Comparison of ENCODE assay signal across 10 cellular contexts in genomic region chr5:82387041-82387818, GRCh38.
DNase-seq lines count a peak whose midpoint lies in the region; ATAC-seq and TF ChIP-seq lines count a peak whose summit lies in the region.
"Had no signal": no experiment of that assay in that cellular context is flagged by ENCODE, and none has a peak within 500 bp of the region (broad histone marks: within the 10 kb centered on the region; RNA-seq: fewer than 3 reads in every experiment).

No MANE protein-coding gene starts in this region.

- TF ChIP-seq CTCF in BE2C (IDR thresholded peaks at IDR 0.05; ENCODE audit: low read depth, low read length): no peak
- TF ChIP-seq CTCF in WTC11 (IDR thresholded peaks at IDR 0.05): no peak

- H3K36me3 ChIP-seq in BE2C: no peaks in the 10 kb centered on the region

- H3K4me1 ChIP-seq in BE2C: peaks cover 29% of the 10 kb centered on the region

- no peak overlapping the region for H3K4me3 Mint-ChIP-seq in WTC11
- H3K4me3 Mint-ChIP-seq in activated T-helper 2 cell treated with anti-CD3 and anti-CD28 coated beads, Interferon-gamma antibody, Interleukin-2, Interleukin-4, amounts not matched to agents 10 μg/mL and 5 μg/mL and 100 μg/mL, durations not matched to agents 14 hours and 24 hours and 36 hours (ENCODE audit: low read depth): no peak overlapping the region
- H3K4me3 Mint-ChIP-seq: activated T-helper 1 cell treated with anti-CD3 and anti-CD28 coated beads, Interleukin-12 subunit alpha, Interleukin-12 subunit beta, Interleukin-2, Interleukin-4 antibody, amounts not matched to agents 30 ng/mL and 10 ng/mL and 1 ng/mL, durations not matched to agents 14 hours and 24 hours and 36 hours; CD4-positive, CD25-positive, alpha-beta regulatory T cell had no signal

- H3K27me3 ChIP-seq in BE2C: no peaks in the 10 kb centered on the region

- POLR2A ChIA-PET in WTC11 (lab: Charles Lee): no interaction called here

- H3K9me3 Mint-ChIP-seq in WTC11: no peaks in the 10 kb centered on the region
- H3K9me3 Mint-ChIP-seq in activated T-helper 2 cell treated with anti-CD3 and anti-CD28 coated beads, Interferon-gamma antibody, Interleukin-2, Interleukin-4, amounts not matched to agents 10 μg/mL and 5 μg/mL and 100 μg/mL, durations not matched to agents 14 hours and 24 hours and 36 hours: no peaks in the 10 kb centered on the region

- H3K36me3 Mint-ChIP-seq in WTC11: no peaks in the 10 kb centered on the region
- peaks cover 2% of the 10 kb centered on the region for H3K36me3 Mint-ChIP-seq in activated T-helper 2 cell treated with anti-CD3 and anti-CD28 coated beads, Interferon-gamma antibody, Interleukin-2, Interleukin-4, amounts not matched to agents 10 μg/mL and 5 μg/mL and 100 μg/mL, durations not matched to agents 14 hours and 24 hours and 36 hours (ENCODE audit: low read depth)
- H3K36me3 Mint-ChIP-seq: CD4-positive, CD25-positive, alpha-beta regulatory T cell had no signal

- DNase-seq in BE2C (peak; percentile 46), LoVo (ENCODE audit: low spot score) (peak; percentile 84), WTC11 (ENCODE audit: low spot score) (no peak), left kidney (ENCODE audit: low read depth, low spot score) (peak; percentile 66), middle frontal gyrus (ENCODE audit: extremely low spot score, low spot score) (no peak)
- no peak for DNase-seq in activated T-helper 2 cell treated with anti-CD3 and anti-CD28 coated beads, Interferon-gamma antibody, Interleukin-2, Interleukin-4, amounts not matched to agents 10 μg/mL and 5 μg/mL and 100 μg/mL, durations not matched to agents 14 hours and 24 hours and 36 hours (ENCODE audit: low spot score)
- DNase-seq: CD4-positive, CD25-positive, alpha-beta regulatory T cell had no signal

- no peaks in the 10 kb centered on the region for H3K9me3 ChIP-seq in BE2C

- intact Hi-C loops in activated T-helper 2 cell treated with anti-CD3 and anti-CD28 coated beads, Interferon-gamma antibody, Interleukin-2, Interleukin-4, amounts not matched to agents 10 μg/mL and 5 μg/mL and 100 μg/mL, durations not matched to agents 14 hours and 24 hours and 36 hours (cut with micrococcal nuclease): no loop called here

- H3K4me3 ChIP-seq in BE2C (ENCODE audit: low read depth, low read length): peak overlapping the region; percentile 3

- CTCF ChIA-PET in WTC11 (lab: Charles Lee): no interaction called here

- ATAC-seq in WTC11: no peak
- ATAC-seq in GM21360 (IDR thresholded peaks at IDR 0.05; ENCODE audit: unreplicated experiment): no peak
- ATAC-seq in GM18867 (IDR thresholded peaks at IDR 0.05; ENCODE audit: unreplicated experiment): no peak

- no peak overlapping the region for H3K27ac Mint-ChIP-seq in WTC11
- H3K27ac Mint-ChIP-seq in activated T-helper 2 cell treated with anti-CD3 and anti-CD28 coated beads, Interferon-gamma antibody, Interleukin-2, Interleukin-4, amounts not matched to agents 10 μg/mL and 5 μg/mL and 100 μg/mL, durations not matched to agents 14 hours and 24 hours and 36 hours: no peak overlapping the region
- H3K27ac Mint-ChIP-seq: activated T-helper 1 cell treated with anti-CD3 and anti-CD28 coated beads, Interleukin-12 subunit alpha, Interleukin-12 subunit beta, Interleukin-2, Interleukin-4 antibody, amounts not matched to agents 30 ng/mL and 10 ng/mL and 1 ng/mL, durations not matched to agents 14 hours and 24 hours and 36 hours; CD4-positive, CD25-positive, alpha-beta regulatory T cell had no signal

- peaks cover 8% of the 10 kb centered on the region for H3K4me1 Mint-ChIP-seq in WTC11
- peaks cover 12% of the 10 kb centered on the region for H3K4me1 Mint-ChIP-seq in activated T-helper 2 cell treated with anti-CD3 and anti-CD28 coated beads, Interferon-gamma antibody, Interleukin-2, Interleukin-4, amounts not matched to agents 10 μg/mL and 5 μg/mL and 100 μg/mL, durations not matched to agents 14 hours and 24 hours and 36 hours (ENCODE audit: low read depth)

- no peaks in the 10 kb centered on the region for H3K27me3 Mint-ChIP-seq in WTC11 (ENCODE audit: low read depth)
- H3K27me3 Mint-ChIP-seq in activated T-helper 2 cell treated with anti-CD3 and anti-CD28 coated beads, Interferon-gamma antibody, Interleukin-2, Interleukin-4, amounts not matched to agents 10 μg/mL and 5 μg/mL and 100 μg/mL, durations not matched to agents 14 hours and 24 hours and 36 hours (ENCODE audit: low read depth): peaks cover 2% of the 10 kb centered on the region

TF ChIP-seq in WTC11, 78 proteins besides CTCF, POLR2A, EP300 and RAD21:
- TF ChIP-seq AR (CRISPR knock-in tag; IDR thresholded peaks at IDR 0.05) (no peak), GABPB1 (CRISPR knock-in tag; IDR thresholded peaks at IDR 0.05) (peak; percentile 60; the same call in 1 of the 2 replicates), USF1 (CRISPR knock-in tag; IDR thresholded peaks at IDR 0.05) (no peak), FOXJ3 (CRISPR knock-in tag; IDR thresholded peaks at IDR 0.05; ENCODE audit: borderline replicate concordance) (no peak)

Comparison
In these comparisons a context has a peak if more than half of its experiments do, and no peak if none do; other contexts are left out.
1. DNase-seq: peak in BE2C (single experiment), LoVo (single experiment) and left kidney (single experiment); none in WTC11 (single experiment), activated T-helper 2 cell treated with anti-CD3 and anti-CD28 coated beads, Interferon-gamma antibody, Interleukin-2, Interleukin-4, amounts not matched to agents 10 μg/mL and 5 μg/mL and 100 μg/mL, durations not matched to agents 14 hours and 24 hours and 36 hours (single experiment) and middle frontal gyrus (single experiment).